In the genomic region with DNA sequence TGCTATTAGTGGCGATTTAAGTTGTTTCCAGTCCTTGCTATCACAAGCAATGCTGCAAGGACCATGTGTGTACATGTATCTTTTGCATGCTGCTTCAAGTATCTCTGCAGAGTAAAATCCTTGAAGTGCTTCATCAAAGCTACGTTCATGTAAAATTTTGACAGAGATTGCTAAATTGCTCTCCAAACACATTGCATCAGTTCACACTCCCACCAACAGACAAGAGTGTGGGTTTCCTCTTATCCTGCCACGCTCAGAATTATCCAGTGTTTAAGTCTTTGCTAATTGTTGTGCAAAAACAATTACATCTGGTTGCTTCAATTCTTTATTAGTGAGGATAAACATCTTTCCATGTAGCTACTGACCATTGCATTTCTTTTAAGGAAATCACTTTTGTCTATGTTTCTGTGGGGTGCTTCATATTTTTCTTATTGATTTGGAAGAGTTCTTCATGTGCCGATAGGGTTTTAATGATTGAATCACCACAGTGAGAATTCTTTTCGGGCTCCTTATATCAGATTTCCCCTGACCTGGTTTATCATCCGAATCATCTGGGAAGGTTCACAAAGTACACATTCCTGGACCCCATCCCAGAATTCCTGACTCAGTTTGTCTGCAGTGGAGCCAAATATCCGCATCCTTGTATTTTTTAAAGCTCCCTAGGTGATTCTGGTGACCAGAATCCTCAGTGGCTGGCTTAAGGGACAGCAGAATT, we compare ENCODE assay signal across 1 cellular context.
TF ChIP-seq lines count a peak whose summit lies in the region.

No MANE protein-coding gene starts in this region.

TF ChIP-seq in HepG2, 621 proteins besides CTCF, POLR2A, EP300 and RAD21 (continued from another document):
- TF ChIP-seq, protein P1, sequence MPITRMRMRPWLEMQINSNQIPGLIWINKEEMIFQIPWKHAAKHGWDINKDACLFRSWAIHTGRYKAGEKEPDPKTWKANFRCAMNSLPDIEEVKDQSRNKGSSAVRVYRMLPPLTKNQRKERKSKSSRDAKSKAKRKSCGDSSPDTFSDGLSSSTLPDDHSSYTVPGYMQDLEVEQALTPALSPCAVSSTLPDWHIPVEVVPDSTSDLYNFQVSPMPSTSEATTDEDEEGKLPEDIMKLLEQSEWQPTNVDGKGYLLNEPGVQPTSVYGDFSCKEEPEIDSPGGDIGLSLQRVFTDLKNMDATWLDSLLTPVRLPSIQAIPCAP (CRISPR knock-in tag; IDR thresholded peaks at IDR 0.05; ENCODE audit: low read depth): no peak
- no peak for TF ChIP-seq KDM6A (CRISPR knock-in tag; IDR thresholded peaks at IDR 0.05; ENCODE audit: low read depth)
- TF ChIP-seq ZNF782 (CRISPR knock-in tag; IDR thresholded peaks at IDR 0.05; ENCODE audit: borderline replicate concordance): no peak
- TF ChIP-seq ZNF430 (CRISPR knock-in tag; IDR thresholded peaks at IDR 0.05): no peak
- no peak for TF ChIP-seq ZNF83 (CRISPR knock-in tag; IDR thresholded peaks at IDR 0.05; ENCODE audit: borderline replicate concordance)
- TF ChIP-seq, protein P2, sequence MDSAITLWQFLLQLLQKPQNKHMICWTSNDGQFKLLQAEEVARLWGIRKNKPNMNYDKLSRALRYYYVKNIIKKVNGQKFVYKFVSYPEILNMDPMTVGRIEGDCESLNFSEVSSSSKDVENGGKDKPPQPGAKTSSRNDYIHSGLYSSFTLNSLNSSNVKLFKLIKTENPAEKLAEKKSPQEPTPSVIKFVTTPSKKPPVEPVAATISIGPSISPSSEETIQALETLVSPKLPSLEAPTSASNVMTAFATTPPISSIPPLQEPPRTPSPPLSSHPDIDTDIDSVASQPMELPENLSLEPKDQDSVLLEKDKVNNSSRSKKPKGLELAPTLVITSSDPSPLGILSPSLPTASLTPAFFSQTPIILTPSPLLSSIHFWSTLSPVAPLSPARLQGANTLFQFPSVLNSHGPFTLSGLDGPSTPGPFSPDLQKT (CRISPR knock-in tag; IDR thresholded peaks at IDR 0.05; ENCODE audit: borderline replicate concordance): no peak
- no peak for TF ChIP-seq ZBTB7B (CRISPR knock-in tag; IDR thresholded peaks at IDR 0.05)
- TF ChIP-seq ZBTB38 (CRISPR knock-in tag; IDR thresholded peaks at IDR 0.05): no peak
- no peak for TF ChIP-seq DR1 (CRISPR knock-in tag; IDR thresholded peaks at IDR 0.05)
- TF ChIP-seq, protein P3, sequence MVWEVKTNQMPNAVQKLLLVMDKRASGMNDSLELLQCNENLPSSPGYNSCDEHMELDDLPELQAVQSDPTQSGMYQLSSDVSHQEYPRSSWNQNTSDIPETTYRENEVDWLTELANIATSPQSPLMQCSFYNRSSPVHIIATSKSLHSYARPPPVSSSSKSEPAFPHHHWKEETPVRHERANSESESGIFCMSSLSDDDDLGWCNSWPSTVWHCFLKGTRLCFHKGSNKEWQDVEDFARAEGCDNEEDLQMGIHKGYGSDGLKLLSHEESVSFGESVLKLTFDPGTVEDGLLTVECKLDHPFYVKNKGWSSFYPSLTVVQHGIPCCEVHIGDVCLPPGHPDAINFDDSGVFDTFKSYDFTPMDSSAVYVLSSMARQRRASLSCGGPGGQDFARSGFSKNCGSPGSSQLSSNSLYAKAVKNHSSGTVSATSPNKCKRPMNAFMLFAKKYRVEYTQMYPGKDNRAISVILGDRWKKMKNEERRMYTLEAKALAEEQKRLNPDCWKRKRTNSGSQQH (CRISPR knock-in tag; IDR thresholded peaks at IDR 0.05; ENCODE audit: low read depth): no peak
- no peak for TF ChIP-seq ZNF678 (CRISPR knock-in tag; IDR thresholded peaks at IDR 0.05)
- no peak for TF ChIP-seq PLRG1 (conservative IDR thresholded peaks at IDR 0.05)
- TF ChIP-seq, protein P4, sequence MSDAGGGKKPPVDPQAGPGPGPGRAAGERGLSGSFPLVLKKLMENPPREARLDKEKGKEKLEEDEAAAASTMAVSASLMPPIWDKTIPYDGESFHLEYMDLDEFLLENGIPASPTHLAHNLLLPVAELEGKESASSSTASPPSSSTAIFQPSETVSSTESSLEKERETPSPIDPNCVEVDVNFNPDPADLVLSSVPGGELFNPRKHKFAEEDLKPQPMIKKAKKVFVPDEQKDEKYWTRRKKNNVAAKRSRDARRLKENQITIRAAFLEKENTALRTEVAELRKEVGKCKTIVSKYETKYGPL (CRISPR knock-in tag; IDR thresholded peaks at IDR 0.05): no peak
